Comparison of ENCODE assay signal across 1 cellular context in genomic region chr5:73858054-73858453, GRCh38.
TF ChIP-seq lines count a peak whose summit lies in the region.

No MANE protein-coding gene starts in this region.

TF ChIP-seq in HepG2, 621 proteins besides CTCF, POLR2A, EP300 and RAD21 (continued from another document and continues in another):
- TF ChIP-seq ZNF281 (CRISPR knock-in tag; IDR thresholded peaks at IDR 0.05; ENCODE audit: borderline replicate concordance) (0 out of 2 replicates have a peak, but pooled peaks have one; percentile 7), ZNF609 (CRISPR knock-in tag; IDR thresholded peaks at IDR 0.05; ENCODE audit: borderline replicate concordance) (peak; percentile 51; the same call in 1 of the 2 replicates), GATA4 (IDR thresholded peaks at IDR 0.05; ENCODE audit: borderline replicate concordance, low read depth) (no peak), TARDBP (CRISPR knock-in tag; IDR thresholded peaks at IDR 0.05) (peak; percentile 62; the same call in 1 of the 2 replicates), KDM6A (CRISPR knock-in tag; IDR thresholded peaks at IDR 0.05; ENCODE audit: low read depth) (0 out of 2 replicates have a peak, but pooled peaks have one; percentile 38), SNRNP70 (IDR thresholded peaks at IDR 0.05; ENCODE audit: low read depth, low read length) (no peak), GATAD2A (CRISPR knock-in tag; IDR thresholded peaks at IDR 0.05) (peak; percentile 99), KLF11 (CRISPR knock-in tag; IDR thresholded peaks at IDR 0.05) (0 out of 2 replicates have a peak, but pooled peaks have one; percentile 46), MED1 (CRISPR knock-in tag; IDR thresholded peaks at IDR 0.05) (peak; percentile 88), FOXP4 (CRISPR knock-in tag; IDR thresholded peaks at IDR 0.05) (peak; percentile 78), FOXA1 (IDR thresholded peaks at IDR 0.05) (no peak), FOXA1 (CRISPR knock-in tag; IDR thresholded peaks at IDR 0.05) (peak; percentile 51; the same call in 1 of the 2 replicates), HMG20A (CRISPR knock-in tag; IDR thresholded peaks at IDR 0.05; ENCODE audit: borderline replicate concordance) (peak; percentile 65; the same call in 1 of the 2 replicates), TEF (CRISPR knock-in tag; IDR thresholded peaks at IDR 0.05) (peak; percentile 72; the same call in 1 of the 2 replicates), ZSCAN21 (CRISPR knock-in tag; IDR thresholded peaks at IDR 0.05; ENCODE audit: borderline replicate concordance) (no peak), ZNF451 (CRISPR knock-in tag; IDR thresholded peaks at IDR 0.05) (no peak), KAT7 (CRISPR knock-in tag; IDR thresholded peaks at IDR 0.05; ENCODE audit: borderline replicate concordance) (peak; percentile 54; the same call in 1 of the 2 replicates), MXI1 (IDR thresholded peaks at IDR 0.05; ENCODE audit: borderline replicate concordance, low read depth, low read length) (peak; percentile 11; the same call in 1 of the 3 replicates), NPAS2 (CRISPR knock-in tag; IDR thresholded peaks at IDR 0.05; ENCODE audit: borderline replicate concordance) (no peak), ATF1 (CRISPR knock-in tag; IDR thresholded peaks at IDR 0.05) (no peak), JARID2 (CRISPR knock-in tag; IDR thresholded peaks at IDR 0.05; ENCODE audit: insufficient replicate concordance) (no peak), CBFB (CRISPR knock-in tag; IDR thresholded peaks at IDR 0.05) (no peak)
- TF ChIP-seq, protein P1, sequence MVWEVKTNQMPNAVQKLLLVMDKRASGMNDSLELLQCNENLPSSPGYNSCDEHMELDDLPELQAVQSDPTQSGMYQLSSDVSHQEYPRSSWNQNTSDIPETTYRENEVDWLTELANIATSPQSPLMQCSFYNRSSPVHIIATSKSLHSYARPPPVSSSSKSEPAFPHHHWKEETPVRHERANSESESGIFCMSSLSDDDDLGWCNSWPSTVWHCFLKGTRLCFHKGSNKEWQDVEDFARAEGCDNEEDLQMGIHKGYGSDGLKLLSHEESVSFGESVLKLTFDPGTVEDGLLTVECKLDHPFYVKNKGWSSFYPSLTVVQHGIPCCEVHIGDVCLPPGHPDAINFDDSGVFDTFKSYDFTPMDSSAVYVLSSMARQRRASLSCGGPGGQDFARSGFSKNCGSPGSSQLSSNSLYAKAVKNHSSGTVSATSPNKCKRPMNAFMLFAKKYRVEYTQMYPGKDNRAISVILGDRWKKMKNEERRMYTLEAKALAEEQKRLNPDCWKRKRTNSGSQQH (CRISPR knock-in tag; IDR thresholded peaks at IDR 0.05; ENCODE audit: low read depth), result no peak
- TF ChIP-seq, protein P2, sequence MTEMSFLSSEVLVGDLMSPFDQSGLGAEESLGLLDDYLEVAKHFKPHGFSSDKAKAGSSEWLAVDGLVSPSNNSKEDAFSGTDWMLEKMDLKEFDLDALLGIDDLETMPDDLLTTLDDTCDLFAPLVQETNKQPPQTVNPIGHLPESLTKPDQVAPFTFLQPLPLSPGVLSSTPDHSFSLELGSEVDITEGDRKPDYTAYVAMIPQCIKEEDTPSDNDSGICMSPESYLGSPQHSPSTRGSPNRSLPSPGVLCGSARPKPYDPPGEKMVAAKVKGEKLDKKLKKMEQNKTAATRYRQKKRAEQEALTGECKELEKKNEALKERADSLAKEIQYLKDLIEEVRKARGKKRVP (CRISPR knock-in tag; IDR thresholded peaks at IDR 0.05), result peak in 1 of 2 experiments; percentile 42; a peak in 1 of 4 replicates
- TF ChIP-seq, protein P3, sequence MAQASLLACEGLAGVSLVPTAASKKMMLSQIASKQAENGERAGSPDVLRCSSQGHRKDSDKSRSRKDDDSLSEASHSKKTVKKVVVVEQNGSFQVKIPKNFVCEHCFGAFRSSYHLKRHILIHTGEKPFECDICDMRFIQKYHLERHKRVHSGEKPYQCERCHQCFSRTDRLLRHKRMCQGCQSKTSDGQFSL (CRISPR knock-in tag; IDR thresholded peaks at IDR 0.05), result no peak
- TF ChIP-seq, protein P4, sequence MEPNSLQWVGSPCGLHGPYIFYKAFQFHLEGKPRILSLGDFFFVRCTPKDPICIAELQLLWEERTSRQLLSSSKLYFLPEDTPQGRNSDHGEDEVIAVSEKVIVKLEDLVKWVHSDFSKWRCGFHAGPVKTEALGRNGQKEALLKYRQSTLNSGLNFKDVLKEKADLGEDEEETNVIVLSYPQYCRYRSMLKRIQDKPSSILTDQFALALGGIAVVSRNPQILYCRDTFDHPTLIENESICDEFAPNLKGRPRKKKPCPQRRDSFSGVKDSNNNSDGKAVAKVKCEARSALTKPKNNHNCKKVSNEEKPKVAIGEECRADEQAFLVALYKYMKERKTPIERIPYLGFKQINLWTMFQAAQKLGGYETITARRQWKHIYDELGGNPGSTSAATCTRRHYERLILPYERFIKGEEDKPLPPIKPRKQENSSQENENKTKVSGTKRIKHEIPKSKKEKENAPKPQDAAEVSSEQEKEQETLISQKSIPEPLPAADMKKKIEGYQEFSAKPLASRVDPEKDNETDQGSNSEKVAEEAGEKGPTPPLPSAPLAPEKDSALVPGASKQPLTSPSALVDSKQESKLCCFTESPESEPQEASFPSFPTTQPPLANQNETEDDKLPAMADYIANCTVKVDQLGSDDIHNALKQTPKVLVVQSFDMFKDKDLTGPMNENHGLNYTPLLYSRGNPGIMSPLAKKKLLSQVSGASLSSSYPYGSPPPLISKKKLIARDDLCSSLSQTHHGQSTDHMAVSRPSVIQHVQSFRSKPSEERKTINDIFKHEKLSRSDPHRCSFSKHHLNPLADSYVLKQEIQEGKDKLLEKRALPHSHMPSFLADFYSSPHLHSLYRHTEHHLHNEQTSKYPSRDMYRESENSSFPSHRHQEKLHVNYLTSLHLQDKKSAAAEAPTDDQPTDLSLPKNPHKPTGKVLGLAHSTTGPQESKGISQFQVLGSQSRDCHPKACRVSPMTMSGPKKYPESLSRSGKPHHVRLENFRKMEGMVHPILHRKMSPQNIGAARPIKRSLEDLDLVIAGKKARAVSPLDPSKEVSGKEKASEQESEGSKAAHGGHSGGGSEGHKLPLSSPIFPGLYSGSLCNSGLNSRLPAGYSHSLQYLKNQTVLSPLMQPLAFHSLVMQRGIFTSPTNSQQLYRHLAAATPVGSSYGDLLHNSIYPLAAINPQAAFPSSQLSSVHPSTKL (CRISPR knock-in tag; IDR thresholded peaks at IDR 0.05), result peak; percentile 92
- TF ChIP-seq, protein P5, sequence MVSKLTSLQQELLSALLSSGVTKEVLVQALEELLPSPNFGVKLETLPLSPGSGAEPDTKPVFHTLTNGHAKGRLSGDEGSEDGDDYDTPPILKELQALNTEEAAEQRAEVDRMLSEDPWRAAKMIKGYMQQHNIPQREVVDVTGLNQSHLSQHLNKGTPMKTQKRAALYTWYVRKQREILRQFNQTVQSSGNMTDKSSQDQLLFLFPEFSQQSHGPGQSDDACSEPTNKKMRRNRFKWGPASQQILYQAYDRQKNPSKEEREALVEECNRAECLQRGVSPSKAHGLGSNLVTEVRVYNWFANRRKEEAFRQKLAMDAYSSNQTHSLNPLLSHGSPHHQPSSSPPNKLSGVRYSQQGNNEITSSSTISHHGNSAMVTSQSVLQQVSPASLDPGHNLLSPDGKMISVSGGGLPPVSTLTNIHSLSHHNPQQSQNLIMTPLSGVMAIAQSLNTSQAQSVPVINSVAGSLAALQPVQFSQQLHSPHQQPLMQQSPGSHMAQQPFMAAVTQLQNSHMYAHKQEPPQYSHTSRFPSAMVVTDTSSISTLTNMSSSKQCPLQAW (CRISPR knock-in tag; IDR thresholded peaks at IDR 0.05), result peak; percentile 55; the same call in 1 of the 2 replicates
- TF ChIP-seq, protein P6, sequence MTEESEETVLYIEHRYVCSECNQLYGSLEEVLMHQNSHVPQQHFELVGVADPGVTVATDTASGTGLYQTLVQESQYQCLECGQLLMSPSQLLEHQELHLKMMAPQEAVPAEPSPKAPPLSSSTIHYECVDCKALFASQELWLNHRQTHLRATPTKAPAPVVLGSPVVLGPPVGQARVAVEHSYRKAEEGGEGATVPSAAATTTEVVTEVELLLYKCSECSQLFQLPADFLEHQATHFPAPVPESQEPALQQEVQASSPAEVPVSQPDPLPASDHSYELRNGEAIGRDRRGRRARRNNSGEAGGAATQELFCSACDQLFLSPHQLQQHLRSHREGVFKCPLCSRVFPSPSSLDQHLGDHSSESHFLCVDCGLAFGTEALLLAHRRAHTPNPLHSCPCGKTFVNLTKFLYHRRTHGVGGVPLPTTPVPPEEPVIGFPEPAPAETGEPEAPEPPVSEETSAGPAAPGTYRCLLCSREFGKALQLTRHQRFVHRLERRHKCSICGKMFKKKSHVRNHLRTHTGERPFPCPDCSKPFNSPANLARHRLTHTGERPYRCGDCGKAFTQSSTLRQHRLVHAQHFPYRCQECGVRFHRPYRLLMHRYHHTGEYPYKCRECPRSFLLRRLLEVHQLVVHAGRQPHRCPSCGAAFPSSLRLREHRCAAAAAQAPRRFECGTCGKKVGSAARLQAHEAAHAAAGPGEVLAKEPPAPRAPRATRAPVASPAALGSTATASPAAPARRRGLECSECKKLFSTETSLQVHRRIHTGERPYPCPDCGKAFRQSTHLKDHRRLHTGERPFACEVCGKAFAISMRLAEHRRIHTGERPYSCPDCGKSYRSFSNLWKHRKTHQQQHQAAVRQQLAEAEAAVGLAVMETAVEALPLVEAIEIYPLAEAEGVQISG (CRISPR knock-in tag; IDR thresholded peaks at IDR 0.05), result 0 out of 2 replicates have a peak, but pooled peaks have one; percentile 37
